13 cellular contexts compared by ENCODE assay signal in genomic region chrX:79153348-79153747, GRCh38. TPM values are rescaled to one million over a fixed set of nuclear protein-coding genes. Genes with fewer than 3 reads are reported as not detected.
A peak's percentile ranks its signal among the peaks of the same experiment; 100 is the strongest.
DNase-seq lines count a peak whose midpoint lies in the region; ATAC-seq lines count a peak whose summit lies in the region.
"Had no signal": no experiment of that assay in that cellular context is flagged by ENCODE, and none has a peak within 500 bp of the region (broad histone marks: within the 10 kb centered on the region; RNA-seq: fewer than 3 reads in every experiment).

No MANE protein-coding gene starts in this region.

- H3K36me3 Mint-ChIP-seq in effector memory CD8-positive, alpha-beta T cell (ENCODE audit: insufficient read depth) = peaks cover 17% of the 10 kb centered on the region

- ATAC-seq in GM18511 (IDR thresholded peaks at IDR 0.05; ENCODE audit: unreplicated experiment) (peak; percentile 68), GM21423 (IDR thresholded peaks at IDR 0.05; ENCODE audit: unreplicated experiment) (peak; percentile 64), HG03558 (IDR thresholded peaks at IDR 0.05; ENCODE audit: extremely low read depth, unreplicated experiment) (peak; percentile 43)
- no peak for ATAC-seq in effector memory CD8-positive, alpha-beta T cell (replicated peaks)
- ATAC-seq: body of pancreas, K562 had no signal

- peak overlapping the region; percentile 85 to 97 for H3K27ac Mint-ChIP-seq in effector memory CD8-positive, alpha-beta T cell

- H3K27me3 Mint-ChIP-seq in effector memory CD8-positive, alpha-beta T cell = no peaks in the 10 kb centered on the region

- H3K4me3 Mint-ChIP-seq in effector memory CD8-positive, alpha-beta T cell = peak overlapping the region; percentile 68 to 79

- no peak for DNase-seq in effector memory CD8-positive, alpha-beta T cell
- no peak for DNase-seq in mesenteric fat pad (ENCODE audit: low spot score)
- DNase-seq in stimulated activated CD4-positive, alpha-beta T cell treated with anti-CD3 and anti-CD28 coated beads, Interleukin-15, amount 100 ng/mL, for 24 hours = no peak
- no peak for DNase-seq in Kasumi-1 (lab: John Stamatoyannopoulos, UW)
- DNase-seq: body of pancreas; Right ventricle myocardium superior; small intestine; stimulated activated CD8-positive, alpha-beta memory T cell treated with anti-CD3 and anti-CD28 coated beads, Interleukin-4, amount 100 ng/mL, for 48 hours had no signal

- peaks cover 35 to 62% of the 10 kb centered on the region in 2 donors for H3K4me1 Mint-ChIP-seq in effector memory CD8-positive, alpha-beta T cell (ENCODE audit: low read depth in 2 of 2)

- no peaks in the 10 kb centered on the region for H3K9me3 Mint-ChIP-seq in effector memory CD8-positive, alpha-beta T cell

RNA-seq across cellular contexts. Expression of gene GPR174, which starts 8.9 kb away (rescaled TPM):
- 0.29 TPM for total RNA-seq in mesenteric fat pad
- total RNA-seq: epithelial cell of proximal tubule had no signal
